2 cellular contexts compared by ENCODE assay signal in genomic region chr15:65402971-65403370, GRCh38.
TF ChIP-seq lines count a peak whose summit lies in the region.

No MANE protein-coding gene starts in this region.

TF ChIP-seq in IMR-90, 13 proteins besides CTCF, POLR2A, EP300 and RAD21:
- no peak for TF ChIP-seq MAZ (IDR thresholded peaks at IDR 0.05; ENCODE audit: borderline replicate concordance, low read depth, low read length)
- TF ChIP-seq MAFK (IDR thresholded peaks at IDR 0.05; ENCODE audit: low read depth, low read length): no peak
- no peak for TF ChIP-seq NFE2L2 (IDR thresholded peaks at IDR 0.05; ENCODE audit: low read depth, low read length)
- no peak for TF ChIP-seq BHLHE40 (IDR thresholded peaks at IDR 0.05; ENCODE audit: low read depth, low read length)
- TF ChIP-seq CEBPB (IDR thresholded peaks at IDR 0.05; ENCODE audit: low read depth, low read length): no peak
- no peak for TF ChIP-seq CHD1 (IDR thresholded peaks at IDR 0.05; ENCODE audit: low read depth, low read length)
- no peak for TF ChIP-seq SMC3 (IDR thresholded peaks at IDR 0.05; ENCODE audit: low read depth, low read length)
- TF ChIP-seq RCOR1 (IDR thresholded peaks at IDR 0.05; ENCODE audit: insufficient replicate concordance, low read length): no peak
- TF ChIP-seq FOS (IDR thresholded peaks at IDR 0.05; ENCODE audit: low read depth, low read length): no peak
- TF ChIP-seq MXI1 (IDR thresholded peaks at IDR 0.05; ENCODE audit: borderline replicate concordance, low read depth, low read length): no peak
- TF ChIP-seq, protein P1, sequence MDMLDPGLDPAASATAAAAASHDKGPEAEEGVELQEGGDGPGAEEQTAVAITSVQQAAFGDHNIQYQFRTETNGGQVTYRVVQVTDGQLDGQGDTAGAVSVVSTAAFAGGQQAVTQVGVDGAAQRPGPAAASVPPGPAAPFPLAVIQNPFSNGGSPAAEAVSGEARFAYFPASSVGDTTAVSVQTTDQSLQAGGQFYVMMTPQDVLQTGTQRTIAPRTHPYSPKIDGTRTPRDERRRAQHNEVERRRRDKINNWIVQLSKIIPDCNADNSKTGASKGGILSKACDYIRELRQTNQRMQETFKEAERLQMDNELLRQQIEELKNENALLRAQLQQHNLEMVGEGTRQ (IDR thresholded peaks at IDR 0.05; ENCODE audit: low read depth, low read length): no peak
- TF ChIP-seq RFX5 (IDR thresholded peaks at IDR 0.05; ENCODE audit: low read depth, low read length): no peak
- no peak for TF ChIP-seq ELK1 (IDR thresholded peaks at IDR 0.05; ENCODE audit: borderline replicate concordance, low read depth, low read length)

TF ChIP-seq in H1, 55 proteins besides CTCF, POLR2A, EP300 and RAD21:
- TF ChIP-seq SAP30 (IDR thresholded peaks at IDR 0.05; ENCODE audit: insufficient read depth, insufficient replicate concordance, low read length) (no peak), SIN3A (conservative IDR thresholded peaks at IDR 0.05 in 1 of 2, IDR thresholded peaks at IDR 0.05 in 1 of 2; ENCODE audit: low read depth in 1 of 2, low read length in 2 of 2) (no peak), GTF2F1 (IDR thresholded peaks at IDR 0.05; ENCODE audit: borderline replicate concordance, low read depth, low read length) (no peak), RXRA (IDR thresholded peaks at IDR 0.05; ENCODE audit: insufficient read depth, low read depth, low read length) (no peak), MAX (IDR thresholded peaks at IDR 0.05) (no peak), RBBP5 (IDR thresholded peaks at IDR 0.05; ENCODE audit: borderline replicate concordance, low read depth, low read length) (no peak), CHD2 (IDR thresholded peaks at IDR 0.05; ENCODE audit: low read length) (no peak), JUND (IDR thresholded peaks at IDR 0.05; ENCODE audit: low read length) (no peak), YY1 (IDR thresholded peaks at IDR 0.05; ENCODE audit: low read depth, low read length) (no peak), KDM5A (IDR thresholded peaks at IDR 0.05; ENCODE audit: low read length) (no peak), SRF (IDR thresholded peaks at IDR 0.05; ENCODE audit: low read depth, low read length) (no peak), EZH2 (IDR thresholded peaks at IDR 0.05; ENCODE audit: low read depth, low read length, severe bottlenecking) (no peak), ATF2 (IDR thresholded peaks at IDR 0.05; ENCODE audit: low read length) (no peak), BACH1 (IDR thresholded peaks at IDR 0.05; ENCODE audit: low read length) (no peak), TAF7 (optimal IDR thresholded peaks at IDR 0.05; ENCODE audit: borderline replicate concordance, low read depth, low read length) (no peak), RFX5 (IDR thresholded peaks at IDR 0.05; ENCODE audit: borderline replicate concordance, low read depth, low read length) (no peak), TBP (IDR thresholded peaks at IDR 0.05; ENCODE audit: low read depth, low read length) (no peak), NRF1 (IDR thresholded peaks at IDR 0.05; ENCODE audit: low read depth, low read length) (no peak), RNF2 (IDR thresholded peaks at IDR 0.05; ENCODE audit: borderline replicate concordance, low read depth, low read length, missing control alignments, poor library complexity, severe bottlenecking) (no peak)
- TF ChIP-seq, protein P2, sequence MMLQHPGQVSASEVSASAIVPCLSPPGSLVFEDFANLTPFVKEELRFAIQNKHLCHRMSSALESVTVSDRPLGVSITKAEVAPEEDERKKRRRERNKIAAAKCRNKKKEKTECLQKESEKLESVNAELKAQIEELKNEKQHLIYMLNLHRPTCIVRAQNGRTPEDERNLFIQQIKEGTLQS (IDR thresholded peaks at IDR 0.05; ENCODE audit: insufficient read depth, low read depth, low read length): no peak
TF ChIP-seq in H1: peak in this region for 0.
